In the genomic region with DNA sequence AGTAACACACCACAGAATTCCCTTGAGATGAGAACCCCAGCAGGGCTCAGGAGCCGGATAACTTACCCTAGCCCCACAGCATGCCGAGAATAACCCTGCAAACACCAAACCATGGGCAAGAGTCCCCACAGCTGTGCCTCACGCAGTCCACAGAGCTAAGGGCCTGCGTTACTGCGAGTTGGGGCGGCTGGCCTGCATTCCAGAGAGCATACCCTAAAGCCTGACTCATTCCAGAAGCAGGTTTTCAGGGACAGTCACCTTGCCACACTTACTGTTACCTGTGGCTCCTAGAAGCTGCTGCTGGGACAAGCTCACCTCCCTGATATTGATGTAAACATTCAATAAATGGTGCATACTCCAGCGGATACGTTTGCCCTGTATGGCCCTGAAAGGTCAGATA, we compare ENCODE assay signal across 19 cellular contexts. TPM values are rescaled to one million over a fixed set of nuclear protein-coding genes. Genes with fewer than 3 reads are reported as not detected.
DNase-seq lines count a peak whose midpoint lies in the region; ATAC-seq and TF ChIP-seq lines count a peak whose summit lies in the region.
"Had no signal": no experiment of that assay in that cellular context is flagged by ENCODE, and none has a peak within 500 bp of the region (broad histone marks: within the 10 kb centered on the region; RNA-seq: fewer than 3 reads in every experiment).

No MANE protein-coding gene starts in this region.

- H3K27me3 Mint-ChIP-seq in Caco-2 (ENCODE audit: insufficient read depth, unreplicated experiment) (no peaks in the 10 kb centered on the region), chondrocyte (ENCODE audit: low read depth) (no peaks in the 10 kb centered on the region)
- H3K27me3 Mint-ChIP-seq: stimulated activated naive CD8-positive, alpha-beta T cell treated with anti-CD3 and anti-CD28 coated beads, Interleukin-15, amount 100 ng/mL, for 72 hours had no signal

- BruUV-seq in Caco-2 (replicated peaks; lab: Mats Ljungman, UMichigan) (no TSS peak), Panc1 (replicated peaks; lab: Mats Ljungman, UMichigan) (no TSS peak)

- H3K27ac ChIP-seq in Panc1 (ENCODE audit: low read length) (no peak overlapping the region), foreskin keratinocyte (no peak overlapping the region), muscle layer of colon (ENCODE audit: low read depth, low read length) (peak overlapping the region; percentile 56), osteoblast (ENCODE audit: low read depth, low read length) (no peak overlapping the region)
- H3K27ac ChIP-seq: A549, coronary artery had no signal

- H3K4me1 ChIP-seq in Caco-2 (peaks cover 58% of the 10 kb centered on the region), Panc1 (ENCODE audit: control insufficient read depth, insufficient read depth, low read length) (no peaks in the 10 kb centered on the region), foreskin keratinocyte (peaks cover 46% of the 10 kb centered on the region), muscle layer of colon (ENCODE audit: insufficient read depth, low read length) (peaks cover 65% of the 10 kb centered on the region), osteoblast (ENCODE audit: insufficient read depth, low read length) (no peaks in the 10 kb centered on the region)
- H3K4me1 ChIP-seq: A549 had no signal

- no peak overlapping the region for H3K4me2 ChIP-seq in osteoblast (ENCODE audit: insufficient read depth, low read length)
- H3K4me2 ChIP-seq: A549 had no signal

- no peak overlapping the region for H3K9ac ChIP-seq in muscle layer of colon (ENCODE audit: low read length)

- H3K27me3 ChIP-seq in Caco-2 (replicated peaks; ENCODE audit: control insufficient read depth, insufficient read depth, low read length) (no peaks in the 10 kb centered on the region), Panc1 (ENCODE audit: control insufficient read depth, insufficient read depth, low read length) (no peaks in the 10 kb centered on the region), foreskin keratinocyte (no peaks in the 10 kb centered on the region), muscle layer of colon (ENCODE audit: control insufficient read depth in 1 of 2, insufficient read depth in 2 of 2, low read length in 2 of 2) (no peaks in the 10 kb centered on the region), osteoblast (ENCODE audit: insufficient read depth, low read length) (no peaks in the 10 kb centered on the region)
- H3K27me3 ChIP-seq: Peyer's patch had no signal

- no peak overlapping the region for H2AFZ ChIP-seq in osteoblast (ENCODE audit: low read length)

- H3K36me3 Mint-ChIP-seq in Caco-2 (ENCODE audit: insufficient read depth, unreplicated experiment) (peaks cover 97% of the 10 kb centered on the region), chondrocyte (ENCODE audit: low read depth) (no peaks in the 10 kb centered on the region)
- H3K36me3 Mint-ChIP-seq: activated naive CD8-positive, alpha-beta T cell treated with anti-CD3 and anti-CD28 coated beads for 36 hours; CD8-positive, alpha-beta T cell; natural killer cell had no signal

- POLR2A ChIA-PET in Caco-2 (lab: Charles Lee) (no interaction called here), Panc1 (lab: Charles Lee) (no interaction called here)

- H3K27ac Mint-ChIP-seq in Caco-2 (ENCODE audit: unreplicated experiment) (peak overlapping the region; percentile 92), chondrocyte (ENCODE audit: unreplicated experiment) (no peak overlapping the region)
- H3K27ac Mint-ChIP-seq: activated naive CD8-positive, alpha-beta T cell treated with anti-CD3 and anti-CD28 coated beads for 36 hours; CD8-positive, alpha-beta T cell; natural killer cell; stimulated activated naive CD8-positive, alpha-beta T cell treated with anti-CD3 and anti-CD28 coated beads, Interleukin-15, amount 100 ng/mL, for 72 hours had no signal

- no peaks in the 10 kb centered on the region for H3K9me3 ChIP-seq in Caco-2
- no peaks in the 10 kb centered on the region for H3K9me3 ChIP-seq in Panc1 (ENCODE audit: control insufficient read depth, insufficient read depth, low read depth, low read length)
- H3K9me3 ChIP-seq in muscle layer of colon (ENCODE audit: low read length), result no peaks in the 10 kb centered on the region
- H3K9me3 ChIP-seq in osteoblast (ENCODE audit: low read depth, low read length), result no peaks in the 10 kb centered on the region
- H3K9me3 ChIP-seq: A549, Peyer's patch had no signal

- H3K9me3 Mint-ChIP-seq in Caco-2 (ENCODE audit: unreplicated experiment), result no peaks in the 10 kb centered on the region
- no peaks in the 10 kb centered on the region for H3K9me3 Mint-ChIP-seq in chondrocyte (ENCODE audit: low read depth)
- H3K9me3 Mint-ChIP-seq: activated naive CD8-positive, alpha-beta T cell treated with anti-CD3 and anti-CD28 coated beads for 36 hours; CD8-positive, alpha-beta T cell; natural killer cell; stimulated activated naive CD8-positive, alpha-beta T cell treated with anti-CD3 and anti-CD28 coated beads, Interleukin-15, amount 100 ng/mL, for 72 hours had no signal

- intact Hi-C loops in Caco-2 (cut with micrococcal nuclease; ENCODE audit: unreplicated experiment), result loop anchor here (2.0 kb wide), 1 partner anchor 25 kb away; no protein-coding TSS in a partner anchor
- intact Hi-C loops in Panc1 (cut with micrococcal nuclease; ENCODE audit: unreplicated experiment), result no loop called here

- CTCF ChIA-PET in Caco-2 (lab: Charles Lee) (no interaction called here), Panc1 (lab: Charles Lee) (no interaction called here)

- H3K36me3 ChIP-seq in Caco-2 (ENCODE audit: control insufficient read depth, insufficient read depth, low read length) (no peaks in the 10 kb centered on the region), Panc1 (ENCODE audit: control insufficient read depth, insufficient read depth, low read length) (no peaks in the 10 kb centered on the region), muscle layer of colon (ENCODE audit: insufficient read depth, low read length) (no peaks in the 10 kb centered on the region), osteoblast (ENCODE audit: insufficient read depth, low read length) (no peaks in the 10 kb centered on the region)
- H3K36me3 ChIP-seq: Peyer's patch had no signal

- no peak overlapping the region for H3K4me3 ChIP-seq in Caco-2 (ENCODE audit: low read depth, low read length)
- no peak overlapping the region for H3K4me3 ChIP-seq in Panc1 (ENCODE audit: low read depth in 2 of 2, low read length in 2 of 2)
- H3K4me3 ChIP-seq in muscle layer of colon (ENCODE audit: low read depth in 1 of 2, low read length in 2 of 2), result no peak overlapping the region
- no peak overlapping the region for H3K4me3 ChIP-seq in osteoblast (ENCODE audit: insufficient read depth, low read length)
- H3K4me3 ChIP-seq: A549, coronary artery, Peyer's patch had no signal

- ATAC-seq in Panc1 (0 out of 2 replicates have a peak, but pooled peaks have one; percentile 21), foreskin keratinocyte (peak; percentile 81), GM21737 (IDR thresholded peaks at IDR 0.05; ENCODE audit: unreplicated experiment) (no peak)
- ATAC-seq: A549; CD8-positive, alpha-beta T cell; stimulated activated naive CD8-positive, alpha-beta T cell treated with anti-CD3 and anti-CD28 coated beads, Interleukin-15, amount 100 ng/mL, for 72 hours had no signal

- H3K79me2 ChIP-seq in osteoblast (ENCODE audit: insufficient read depth, low read length), result no peaks in the 10 kb centered on the region

- H4K20me1 ChIP-seq in osteoblast (ENCODE audit: insufficient read depth, low read length), result no peaks in the 10 kb centered on the region

- H3K4me3 Mint-ChIP-seq in Caco-2 (ENCODE audit: unreplicated experiment), result peak overlapping the region; percentile 48
- H3K4me3 Mint-ChIP-seq in chondrocyte (ENCODE audit: unreplicated experiment), result no peak overlapping the region
- H3K4me3 Mint-ChIP-seq: activated naive CD8-positive, alpha-beta T cell treated with anti-CD3 and anti-CD28 coated beads for 36 hours; CD8-positive, alpha-beta T cell; natural killer cell; stimulated activated naive CD8-positive, alpha-beta T cell treated with anti-CD3 and anti-CD28 coated beads, Interleukin-15, amount 100 ng/mL, for 72 hours had no signal

- TF ChIP-seq CTCF in Caco-2 (IDR thresholded peaks at IDR 0.05; ENCODE audit: insufficient read depth in 1 of 2, low read depth in 1 of 2, low read length in 1 of 2, severe bottlenecking in 1 of 2, unreplicated experiment in 1 of 2), result no peak
- TF ChIP-seq CTCF in Panc1 (IDR thresholded peaks at IDR 0.05), result no peak
- no peak for TF ChIP-seq CTCF in foreskin keratinocyte (conservative IDR thresholded peaks at IDR 0.05)
- no peak for TF ChIP-seq CTCF in osteoblast (IDR thresholded peaks at IDR 0.05; ENCODE audit: extremely low read depth, low read depth, low read length)
- TF ChIP-seq CTCF in chondrocyte (IDR thresholded peaks at IDR 0.05), result no peak

- in situ Hi-C loops in Panc1 (cut with HindIII; ENCODE audit: low pct_unique_long_range_greater_than_20kb, low sequenced_read_pairs), result no loop called here

- DNase-seq in Caco-2 (peak; percentile 67 to 68), Panc1 (ENCODE audit: low read depth, low spot score) (no peak), foreskin keratinocyte (peak; percentile 81 to 83), osteoblast (ENCODE audit: insufficient read length, low spot score, missing footprints) (no peak), chondrocyte (ENCODE audit: low spot score) (no peak), cerebellum (ENCODE audit: low spot score) (no peak)
- DNase-seq: activated CD4-positive, CD25-positive, alpha-beta regulatory T cell treated with anti-CD3 and anti-CD28 coated beads, Interleukin-2, amount 50 U/mL, for 72 hours; activated naive CD8-positive, alpha-beta T cell treated with anti-CD3 and anti-CD28 coated beads for 36 hours; CD8-positive, alpha-beta T cell; GDM1; KBM-7; natural killer cell; NCI-H146; Peyer's patch; stimulated activated naive CD8-positive, alpha-beta T cell treated with anti-CD3 and anti-CD28 coated beads, Interleukin-15, amount 100 ng/mL, for 72 hours had no signal

- H3K4me1 Mint-ChIP-seq in Caco-2 (ENCODE audit: low read depth, unreplicated experiment) (peaks cover 45% of the 10 kb centered on the region), chondrocyte (ENCODE audit: low read depth) (no peaks in the 10 kb centered on the region)
- H3K4me1 Mint-ChIP-seq: activated naive CD8-positive, alpha-beta T cell treated with anti-CD3 and anti-CD28 coated beads for 36 hours; natural killer cell; stimulated activated naive CD8-positive, alpha-beta T cell treated with anti-CD3 and anti-CD28 coated beads, Interleukin-15, amount 100 ng/mL, for 72 hours had no signal

RNA-seq across cellular contexts. Expression of gene FGFR2, which starts 18.6 kb away (rescaled TPM):
- total RNA-seq in Caco-2 (2022) (266 and 286 TPM in 2 replicates), Panc1 (2021; ENCODE audit: unreplicated experiment) (5.7 TPM), foreskin keratinocyte (30.3 and 35.8 TPM in 2 replicates), osteoblast (9.7 and 13.8 TPM in 2 replicates), chondrocyte (1.7 to 6.0 TPM (median 2.9 TPM) in 3 replicates), cerebellum (28.7 TPM)
- 2.8 TPM for polyA plus RNA-seq in Panc1 (2012; ENCODE audit: insufficient read length)
- polyA plus RNA-seq in foreskin keratinocyte, result 11.1 and 14.3 TPM in 2 replicates
- total RNA-seq: activated naive CD8-positive, alpha-beta T cell treated with anti-CD3 and anti-CD28 coated beads for 36 hours had no signal

Comparison
In these comparisons a context has a peak if more than half of its experiments do, and no peak if none do; other contexts are left out.
1. DNase-seq: peak in Caco-2 (2 of 2) and foreskin keratinocyte (2 of 2); none in Panc1 (single experiment), osteoblast (single experiment), chondrocyte (single experiment) and cerebellum (single experiment).